Comparison of ENCODE assay signal across 13 cellular contexts in the genomic region with DNA sequence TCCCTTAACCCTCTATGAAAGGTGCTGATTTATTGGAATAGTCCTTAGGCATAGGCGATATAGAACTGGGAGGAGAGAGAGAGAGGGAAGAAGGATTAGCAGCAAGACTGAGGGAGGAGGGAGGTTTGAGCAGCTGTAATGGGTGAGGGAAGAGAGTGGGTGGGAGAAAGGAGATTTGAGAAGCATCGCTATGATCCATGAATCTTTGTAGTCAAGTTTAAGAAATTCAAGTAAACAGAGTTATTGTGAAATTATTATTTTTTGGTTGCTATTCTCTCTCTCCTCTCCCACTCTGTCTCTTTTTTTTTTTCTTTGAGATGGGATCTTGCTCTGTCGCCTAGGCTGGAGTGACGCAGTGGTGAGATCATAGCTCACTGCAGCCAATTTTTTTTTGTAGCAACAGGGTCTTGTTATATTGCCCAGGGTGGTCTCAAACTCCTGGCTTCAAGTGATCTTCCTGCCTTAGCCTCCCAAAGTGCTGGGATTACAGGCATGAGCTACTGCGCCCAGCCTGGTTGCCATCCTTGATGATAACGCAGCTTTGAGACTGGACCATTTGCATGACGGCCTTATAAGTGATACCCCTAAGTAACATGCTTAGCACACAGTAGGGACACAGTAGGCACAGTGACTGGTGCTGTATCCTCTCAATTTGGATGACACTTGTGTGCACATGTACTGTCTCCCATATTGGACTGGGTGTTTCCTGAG. TPM values are rescaled to one million over a fixed set of nuclear protein-coding genes. Genes with fewer than 3 reads are reported as not detected.
DNase-seq lines count a peak whose midpoint lies in the region; ATAC-seq and TF ChIP-seq lines count a peak whose summit lies in the region.
"Had no signal": no experiment of that assay in that cellular context is flagged by ENCODE, and none has a peak within 500 bp of the region (broad histone marks: within the 10 kb centered on the region; RNA-seq: fewer than 3 reads in every experiment).

No MANE protein-coding gene starts in this region.

- H2AK5ac ChIP-seq in H9 (ENCODE audit: insufficient read length, low read length), result no peak overlapping the region

- H2AFZ ChIP-seq in H9 (ENCODE audit: low read length), result no peak overlapping the region

- H3K18ac ChIP-seq in H9 (ENCODE audit: insufficient read length, low read depth, low read length), result no peak overlapping the region

- no peak overlapping the region for H3K56ac ChIP-seq in H9 (ENCODE audit: insufficient read length, low read depth, low read length)

- H2BK120ac ChIP-seq in H9 (ENCODE audit: low read depth, low read length, poor library complexity, severe bottlenecking), result no peak overlapping the region

- H3K23ac ChIP-seq in H9 (ENCODE audit: insufficient read length, low read depth, low read length), result no peak overlapping the region

- H3K14ac ChIP-seq in H9 (ENCODE audit: insufficient read depth, low read length), result no peak overlapping the region

- H3K27me3 ChIP-seq in esophagus (ENCODE audit: control insufficient read depth in 1 of 2, insufficient read depth in 2 of 2, low read length in 2 of 2), result no peaks in the 10 kb centered on the region
- H3K27me3 ChIP-seq in H9 (ENCODE audit: insufficient read depth, low read length), result no peaks in the 10 kb centered on the region; the same call in 1 of the 2 replicates

- H3K79me2 ChIP-seq in H9 (ENCODE audit: insufficient read depth, low read length), result no peaks in the 10 kb centered on the region

- peaks cover 9 to 11% of the 10 kb centered on the region in 2 experiments for H3K9me3 Mint-ChIP-seq in H9

- intact Hi-C loops in posterior vena cava (cut with DNase I), result no loop called here

- 73 to 76% methylated on average over 7 of the region's 7 CpGs for WGBS in esophagus, 2 donors
- WGBS in H9 (ENCODE audit: extremely low coverage, insufficient read length, low lambda C conversion rate), result no CpG with 5 or more reads among the region's 7 CpGs

- H2BK12ac ChIP-seq in H9 (ENCODE audit: insufficient read length, low read depth, low read length), result no peak overlapping the region

- no peak overlapping the region for H3K4me3 Mint-ChIP-seq in H9
- H3K4me3 Mint-ChIP-seq: natural killer cell had no signal

- H3K36me3 Mint-ChIP-seq in H9 (ENCODE audit: insufficient read depth in 1 of 3, low read depth in 3 of 3), result peaks cover 4 to 7% (median 5%) of the 10 kb centered on the region in 3 experiments; a peak in 6 of 7 replicates

- H3K36me3 ChIP-seq in esophagus (ENCODE audit: control insufficient read depth in 2 of 2, insufficient read depth in 2 of 2, low read length in 1 of 2), result no peaks in the 10 kb centered on the region
- H3K36me3 ChIP-seq: thoracic aorta had no signal

- H4K91ac ChIP-seq in H9 (ENCODE audit: insufficient read length, low read depth, low read length), result no peak overlapping the region

- no peak overlapping the region for H3K9ac ChIP-seq in H9 (ENCODE audit: extremely low read depth, insufficient read length, low read length)

- H4K8ac ChIP-seq in H9 (replicated peaks; ENCODE audit: insufficient read length, low read depth, low read length), result no peak overlapping the region

- H4K20me1 ChIP-seq in H9 (ENCODE audit: control insufficient read depth, insufficient read depth, insufficient read length), result no peaks in the 10 kb centered on the region

- H4K5ac ChIP-seq in H9 (ENCODE audit: insufficient read length, low read depth, low read length), result no peak overlapping the region

- ATAC-seq in HG02588 (IDR thresholded peaks at IDR 0.05; ENCODE audit: unreplicated experiment) (no peak), HG03342 (IDR thresholded peaks at IDR 0.05; ENCODE audit: unreplicated experiment) (no peak), GM19463 (IDR thresholded peaks at IDR 0.05; ENCODE audit: unreplicated experiment) (no peak)
- ATAC-seq: natural killer cell had no signal

- H3K27ac ChIP-seq in esophagus (ENCODE audit: low read depth in 2 of 2, low read length in 1 of 2) (peak overlapping the region; percentile 88 to 89), H9 (ENCODE audit: insufficient read length, low read depth, low read length) (no peak overlapping the region)
- H3K27ac ChIP-seq: thoracic aorta had no signal

- H3T11ph ChIP-seq in H9 (ENCODE audit: low read length), result no peak overlapping the region

- TF ChIP-seq CTCF in H9 (conservative IDR thresholded peaks at IDR 0.05), result no peak

- H3K4me2 ChIP-seq in H9 (ENCODE audit: insufficient read depth, insufficient read length, low read length), result no peak overlapping the region

- peaks cover 0 to 28% of the 10 kb centered on the region in 2 donors for H3K4me1 ChIP-seq in esophagus (ENCODE audit: control insufficient read depth in 2 of 2, insufficient read depth in 2 of 2, low read length in 1 of 2)
- peaks cover 4% of the 10 kb centered on the region; the same call in 1 of the 2 replicates for H3K4me1 ChIP-seq in H9 (ENCODE audit: insufficient read depth, low read length)

- peaks cover 9 to 23% of the 10 kb centered on the region in 2 experiments for H3K4me1 Mint-ChIP-seq in H9

- no peaks in the 10 kb centered on the region for H3K79me1 ChIP-seq in H9 (ENCODE audit: insufficient read depth, low read depth, low read length, poor library complexity, severe bottlenecking)

- no peak overlapping the region for H3K27ac Mint-ChIP-seq in H9
- H3K27ac Mint-ChIP-seq: natural killer cell had no signal

- DNase-seq in activated effector memory CD4-positive, alpha-beta T cell treated with anti-CD3 and anti-CD28 coated beads, Interleukin-2, amount 50 U/mL, for 16 hours, result peak; percentile 19
- no peak for DNase-seq in activated effector memory CD4-positive, alpha-beta T cell treated with Interleukin-2 at 50 U/mL for 16 hours
- peak; percentile 17 for DNase-seq in posterior vena cava (ENCODE audit: low spot score)
- no peak for DNase-seq in H9
- DNase-seq: natural killer cell, NCI-H1092, NCI-H510A treated with DMSO at 0.1 percent for 48 hours had no signal

- H2BK5ac ChIP-seq in H9 (ENCODE audit: insufficient read length, low read length), result no peak overlapping the region

- no peaks in the 10 kb centered on the region for H3K9me3 ChIP-seq in esophagus (ENCODE audit: control insufficient read depth in 2 of 2, insufficient read depth in 1 of 2, low read depth in 1 of 2, low read length in 1 of 2)
- H3K9me3 ChIP-seq in H9 (ENCODE audit: control insufficient read depth, low read depth, low read length), result no peaks in the 10 kb centered on the region

- no peak overlapping the region for H2BK15ac ChIP-seq in H9 (ENCODE audit: low read depth, low read length)

- no peaks in the 10 kb centered on the region for H3K23me2 ChIP-seq in H9 (ENCODE audit: insufficient read length, low read depth, low read length, poor library complexity, severe bottlenecking)

- H2BK20ac ChIP-seq in H9 (ENCODE audit: low read depth, low read length, poor library complexity, severe bottlenecking), result no peak overlapping the region

- no peak overlapping the region for H3K4ac ChIP-seq in H9 (ENCODE audit: low read depth, low read length)

- peaks cover 5% of the 10 kb centered on the region for H3K27me3 Mint-ChIP-seq in H9 (ENCODE audit: low read depth)

- no peak overlapping the region for H3K4me3 ChIP-seq in esophagus (ENCODE audit: low read depth in 1 of 2, low read length in 2 of 2)
- H3K4me3 ChIP-seq: thoracic aorta had no signal

RNA-seq across cellular contexts. Expression of a gene that starts 21.0 kb away (rescaled TPM):
- 10 to 100 TPM; 25.4 to 74.8 TPM for polyA plus RNA-seq in esophagus
- total RNA-seq in posterior vena cava (under 1 TPM; 0.14 to 0.38 TPM), H9 (2021) (0.55 and 0.59 TPM in 2 replicates)
- total RNA-seq: glomerular endothelial cell had no signal

RNA-seq across cellular contexts. Expression of a gene that starts 42.9 kb away (rescaled TPM):
- under 1 TPM; 0.16 to 0.54 TPM for polyA plus RNA-seq in esophagus
- total RNA-seq in posterior vena cava (under 1 TPM; 0.46 to 0.62 TPM), H9 (2021) (0.31 TPM in 1 of 2 replicates, not detected in the other)
- total RNA-seq: glomerular endothelial cell, thoracic aorta had no signal

Comparison
In these comparisons a context has a peak if more than half of its experiments do, and no peak if none do; other contexts are left out.
1. DNase-seq: peak in activated effector memory CD4-positive, alpha-beta T cell treated with anti-CD3 and anti-CD28 coated beads, Interleukin-2, amount 50 U/mL, for 16 hours (single experiment) and posterior vena cava (single experiment); none in activated effector memory CD4-positive, alpha-beta T cell treated with Interleukin-2 at 50 U/mL for 16 hours (single experiment) and H9 (single experiment).